Comparison of ENCODE assay signal across 8 cellular contexts in genomic region chr2:216372761-216373291, GRCh38. TPM values are rescaled to one million over a fixed set of nuclear protein-coding genes. Genes with fewer than 3 reads are reported as not detected.
A peak's percentile ranks its signal among the peaks of the same experiment; 100 is the strongest.
DNase-seq lines count a peak whose midpoint lies in the region; ATAC-seq and TF ChIP-seq lines count a peak whose summit lies in the region.

No MANE protein-coding gene starts in this region.

- H3K4me3 ChIP-seq in BE2C (ENCODE audit: low read depth, low read length): peak overlapping the region; percentile 74
- H3K4me3 ChIP-seq in Loucy (ENCODE audit: low read length, poor library complexity, severe bottlenecking): no peak overlapping the region
- peak overlapping the region in 1 of 2 experiments; percentile 77 for H3K4me3 ChIP-seq in mesenchymal stem cell (ENCODE audit: insufficient read depth in 1 of 2, low read depth in 1 of 2, low read length in 2 of 2)

- no peak overlapping the region for H3K14ac ChIP-seq in mesenchymal stem cell (ENCODE audit: low read length in 2 of 2)

- H3K27me3 ChIP-seq in BE2C (no peaks in the 10 kb centered on the region), Loucy (ENCODE audit: insufficient read depth, low read length, poor library complexity, severe bottlenecking) (no peaks in the 10 kb centered on the region), mesenchymal stem cell (ENCODE audit: control insufficient read depth in 1 of 2, insufficient read depth in 1 of 2, low read length in 2 of 2) (peaks cover 5 to 21% of the 10 kb centered on the region in 2 experiments)

- H3K79me2 ChIP-seq in Loucy (ENCODE audit: insufficient read depth, low read length): no peaks in the 10 kb centered on the region

- no peak overlapping the region for H2AK5ac ChIP-seq in mesenchymal stem cell (ENCODE audit: low read length, severe bottlenecking)

- H3K9me3 Mint-ChIP-seq in chondrocyte (ENCODE audit: low read depth): no peaks in the 10 kb centered on the region

- no peak overlapping the region for H3K18ac ChIP-seq in mesenchymal stem cell (ENCODE audit: low read depth in 1 of 2, low read length in 2 of 2)

- H3K4ac ChIP-seq in mesenchymal stem cell (ENCODE audit: low read depth in 1 of 2, low read length in 2 of 2): no peak overlapping the region

- H2BK15ac ChIP-seq in mesenchymal stem cell (ENCODE audit: low read depth, poor library complexity, severe bottlenecking): no peak overlapping the region

- DNase-seq in BE2C: no peak
- DNase-seq in chondrocyte (ENCODE audit: low spot score): no peak
- peak; percentile 87 for DNase-seq in mesenchymal stem cell
- DNase-seq in anterior cingulate cortex (lab: John Stamatoyannopoulos, UW): no peak
- DNase-seq in GM10248 (ENCODE audit: extremely low spot score): no peak
- no peak for DNase-seq in NCI-H524 treated with DMSO at 0.1 percent for 48 hours (lab: John Stamatoyannopoulos, UW)

- H3K9me2 ChIP-seq in Loucy (replicated peaks; ENCODE audit: low read depth, low read length): no peaks in the 10 kb centered on the region

- no peak overlapping the region for H3K23ac ChIP-seq in mesenchymal stem cell (ENCODE audit: low read length in 2 of 2)

- H3K4me1 Mint-ChIP-seq in chondrocyte (ENCODE audit: low read depth): peaks cover 42% of the 10 kb centered on the region

- H3K27me3 Mint-ChIP-seq in chondrocyte (ENCODE audit: low read depth): no peaks in the 10 kb centered on the region

- H3K27ac Mint-ChIP-seq in chondrocyte (ENCODE audit: unreplicated experiment): peak overlapping the region; percentile 92

- H3K9me3 ChIP-seq in BE2C (no peaks in the 10 kb centered on the region), Loucy (ENCODE audit: insufficient read depth, low read depth, low read length) (no peaks in the 10 kb centered on the region), mesenchymal stem cell (ENCODE audit: control insufficient read depth, low read length) (no peaks in the 10 kb centered on the region)

- 3% methylated on average over 5 of the region's 6 CpGs for whole genome bisulfite sequencing in mesenchymal stem cell

- CTCF ChIA-PET in GM10248 (lab: Yijun Ruan, JAX): interaction anchor here (1.0 to 1.1 kb wide), 3 partner anchors 10 to 33 kb away, joined by 3 to 5 read pairs (median 3); no protein-coding TSS in a partner anchor

- H3F3A ChIP-seq in Loucy (ENCODE audit: low read depth): no peaks in the 10 kb centered on the region

- H3K4me2 ChIP-seq in Loucy (ENCODE audit: low read depth, low read length, poor library complexity, severe bottlenecking): peak overlapping the region; percentile 66
- peak overlapping the region; percentile 80 for H3K4me2 ChIP-seq in mesenchymal stem cell (ENCODE audit: low read length, poor library complexity, severe bottlenecking)

- H4K20me1 ChIP-seq in Loucy (ENCODE audit: insufficient read depth, low read length, poor library complexity, severe bottlenecking): no peaks in the 10 kb centered on the region

- H3K27ac ChIP-seq in mesenchymal stem cell (ENCODE audit: low read length, poor library complexity, severe bottlenecking): peak overlapping the region; percentile 82

- H2AFZ ChIP-seq in Loucy (ENCODE audit: low read length) (no peak overlapping the region), mesenchymal stem cell (ENCODE audit: low read depth, low read length) (no peak overlapping the region)

- no peak for ATAC-seq in GM21528 (IDR thresholded peaks at IDR 0.05; ENCODE audit: low FRiP score, unreplicated experiment)

- H3K79me1 ChIP-seq in mesenchymal stem cell (replicated peaks; ENCODE audit: low read length, poor library complexity, severe bottlenecking): peaks cover 2% of the 10 kb centered on the region

- POLR2A ChIA-PET in GM10248 (lab: Yijun Ruan, JAX): no interaction called here

- no peak overlapping the region for H3K9ac ChIP-seq in Loucy (ENCODE audit: low read depth, low read length, poor library complexity, severe bottlenecking)
- H3K9ac ChIP-seq in mesenchymal stem cell (ENCODE audit: low read length): peak overlapping the region; percentile 73

- no peak overlapping the region for H2BK12ac ChIP-seq in mesenchymal stem cell (ENCODE audit: low read length in 2 of 2)

- no peak overlapping the region for H4K91ac ChIP-seq in mesenchymal stem cell (ENCODE audit: low read length)

- H2BK5ac ChIP-seq in mesenchymal stem cell (ENCODE audit: low read depth, low read length, poor library complexity, severe bottlenecking): no peak overlapping the region

- no peaks in the 10 kb centered on the region for H3K36me3 Mint-ChIP-seq in chondrocyte (ENCODE audit: low read depth)

- H4K8ac ChIP-seq in mesenchymal stem cell (ENCODE audit: low read length): no peak overlapping the region

- H3K36me3 ChIP-seq in BE2C (no peaks in the 10 kb centered on the region), Loucy (ENCODE audit: insufficient read depth, low read length) (no peaks in the 10 kb centered on the region), mesenchymal stem cell (ENCODE audit: control insufficient read depth in 1 of 2, insufficient read depth in 2 of 2, low read depth in 1 of 2, low read length in 2 of 2) (no peaks in the 10 kb centered on the region)

- H2BK120ac ChIP-seq in mesenchymal stem cell (ENCODE audit: low read depth, low read length): no peak overlapping the region

- H3K4me3 Mint-ChIP-seq in chondrocyte (ENCODE audit: unreplicated experiment): peak overlapping the region; percentile 82

- TF ChIP-seq CTCF in BE2C (IDR thresholded peaks at IDR 0.05; ENCODE audit: low read depth, low read length) (no peak), Loucy (conservative IDR thresholded peaks at IDR 0.05; ENCODE audit: low read length) (no peak), chondrocyte (IDR thresholded peaks at IDR 0.05) (no peak), GM10248 (IDR thresholded peaks at IDR 0.05; ENCODE audit: control extremely low read depth, extremely low read depth, low read depth, missing control alignments) (no peak)

- H3K4me1 ChIP-seq in BE2C (no peaks in the 10 kb centered on the region), Loucy (ENCODE audit: insufficient read depth, low read length, poor library complexity, severe bottlenecking) (peaks cover 5% of the 10 kb centered on the region), mesenchymal stem cell (ENCODE audit: control insufficient read depth, insufficient read depth, low read depth, low read length) (peaks cover 17% of the 10 kb centered on the region)

RNA-seq across cellular contexts. Expression of gene MARCHF4, which starts 0.5 kb away (rescaled TPM):
- 20.7 TPM for polyA plus RNA-seq in BE2C (2012; ENCODE audit: insufficient read depth, insufficient read length, low read depth)
- total RNA-seq in chondrocyte: 1.4 to 6.2 TPM (median 6.1 TPM) in 3 replicates
- 2.3 TPM for polyA plus RNA-seq in mesenchymal stem cell (2013, experiment 1 of 2)
- polyA plus RNA-seq in mesenchymal stem cell (2013, experiment 2 of 2): 2.3 TPM

RNA-seq across cellular contexts. Expression of gene SMARCAL1, which starts 39.5 kb away (rescaled TPM):
- polyA plus RNA-seq in BE2C (2012; ENCODE audit: insufficient read depth, insufficient read length, low read depth): 26.0 TPM
- 23.7 to 26.3 TPM (median 25.8 TPM) in 3 replicates for total RNA-seq in chondrocyte
- polyA plus RNA-seq in mesenchymal stem cell (2013, experiment 1 of 2): 13.0 TPM
- polyA plus RNA-seq in mesenchymal stem cell (2013, experiment 2 of 2): 13.3 TPM
